In genomic region chr13:31234729-31235128, GRCh38 we compare ENCODE assay signal across 11 cellular contexts. TPM values are rescaled to one million over a fixed set of nuclear protein-coding genes. Genes with fewer than 3 reads are reported as not detected.
DNase-seq lines count a peak whose midpoint lies in the region; ATAC-seq and TF ChIP-seq lines count a peak whose summit lies in the region.
"Had no signal": no experiment of that assay in that cellular context is flagged by ENCODE, and none has a peak within 500 bp of the region (broad histone marks: within the 10 kb centered on the region; RNA-seq: fewer than 3 reads in every experiment).

No MANE protein-coding gene starts in this region.

- H3K9me2 ChIP-seq in PC-9 (ENCODE audit: insufficient read depth): no peaks in the 10 kb centered on the region

- no peak overlapping the region for H3K27ac Mint-ChIP-seq in stimulated activated memory B cell treated with anti-CD40 and anti-IgM and Interleukin-4, amounts not matched to agents 10 μg/mL and 1 μg/mL and 100 μg/mL, for 72 hours
- H3K27ac Mint-ChIP-seq: stimulated activated naive CD8-positive, alpha-beta T cell treated with anti-CD3 and anti-CD28 coated beads, Interleukin-15, Interleukin-2, amounts not matched to agents 100 ng/mL and 50 ng/mL, for 24 hours had no signal

- no peak overlapping the region for H2AFZ ChIP-seq in PC-9

- BruUV-seq in PC-9 (replicated peaks; lab: Mats Ljungman, UMichigan): no TSS peak

- no peak overlapping the region for H3K4me3 Mint-ChIP-seq in stimulated activated memory B cell treated with anti-CD40 and anti-IgM and Interleukin-4, amounts not matched to agents 10 μg/mL and 1 μg/mL and 100 μg/mL, for 72 hours
- H3K4me3 Mint-ChIP-seq: stimulated activated naive CD8-positive, alpha-beta T cell treated with anti-CD3 and anti-CD28 coated beads, Interleukin-15, Interleukin-2, amounts not matched to agents 100 ng/mL and 50 ng/mL, for 24 hours had no signal

- TF ChIP-seq CTCF in PC-9 (conservative IDR thresholded peaks at IDR 0.05) (peak; percentile 44), fibroblast of the aortic adventitia (IDR thresholded peaks at IDR 0.05; ENCODE audit: insufficient read depth, low read length) (peak; percentile 39), coronary artery (IDR thresholded peaks at IDR 0.05) (no peak)

- H3K79me2 ChIP-seq in PC-9 (ENCODE audit: low read depth): no peaks in the 10 kb centered on the region

- DNase-seq in DMS 273 (lab: John Stamatoyannopoulos, UW; ENCODE audit: unreplicated experiment): peak; percentile 5
- DNase-seq in DMS 273 treated with DMSO at 0.1 percent for 48 hours (lab: John Stamatoyannopoulos, UW): no peak
- no peak for DNase-seq in PC-9
- no peak for DNase-seq in fibroblast of the aortic adventitia (ENCODE audit: low read depth)
- no peak for DNase-seq in SKM-1 treated with dmso at 0.1 percent for 144 hours (lab: John Stamatoyannopoulos, UW; ENCODE audit: unreplicated experiment)
- no peak for DNase-seq in coronary artery (ENCODE audit: low spot score)
- DNase-seq in activated CD4-positive, alpha-beta T cell treated with anti-CD3 and anti-CD28 coated beads, Interleukin-2, amount 50 U/mL, for 1 hour: no peak
- DNase-seq: 8988T had no signal

- POLR2A ChIA-PET in PC-9 (lab: Charles Lee; ENCODE audit: unreplicated experiment): no interaction called here

- intact Hi-C loops in PC-9 (cut with micrococcal nuclease; ENCODE audit: unreplicated experiment): loop anchor here (5.0 kb wide), 1 partner anchor 508 kb away; no protein-coding TSS in a partner anchor

- H3K9me3 Mint-ChIP-seq in stimulated activated memory B cell treated with anti-CD40 and anti-IgM and Interleukin-4, amounts not matched to agents 10 μg/mL and 1 μg/mL and 100 μg/mL, for 72 hours: no peaks in the 10 kb centered on the region
- H3K9me3 Mint-ChIP-seq: stimulated activated naive CD8-positive, alpha-beta T cell treated with anti-CD3 and anti-CD28 coated beads, Interleukin-15, Interleukin-2, amounts not matched to agents 100 ng/mL and 50 ng/mL, for 24 hours had no signal

- H4K20me1 ChIP-seq in PC-9 (ENCODE audit: insufficient read depth): no peaks in the 10 kb centered on the region

- H3K4me3 ChIP-seq in PC-9: no peak overlapping the region
- H3K4me3 ChIP-seq in fibroblast of the aortic adventitia (ENCODE audit: low read depth, low read length): no peak overlapping the region
- H3K4me3 ChIP-seq in coronary artery: no peak overlapping the region

- H3F3A ChIP-seq in PC-9 (ENCODE audit: insufficient read depth, low read depth): no peaks in the 10 kb centered on the region

- no peaks in the 10 kb centered on the region for H3K36me3 ChIP-seq in PC-9 (ENCODE audit: low read depth)

- no peak overlapping the region for H3K27ac ChIP-seq in PC-9
- H3K27ac ChIP-seq in coronary artery: no peak overlapping the region
- H3K27ac ChIP-seq: KMS-11 had no signal

- no peaks in the 10 kb centered on the region for H3K36me3 Mint-ChIP-seq in stimulated activated memory B cell treated with anti-CD40 and anti-IgM and Interleukin-4, amounts not matched to agents 10 μg/mL and 1 μg/mL and 100 μg/mL, for 72 hours

- H3K4me1 Mint-ChIP-seq in stimulated activated memory B cell treated with anti-CD40 and anti-IgM and Interleukin-4, amounts not matched to agents 10 μg/mL and 1 μg/mL and 100 μg/mL, for 72 hours: no peaks in the 10 kb centered on the region

- no peaks in the 10 kb centered on the region for H3K27me3 Mint-ChIP-seq in stimulated activated memory B cell treated with anti-CD40 and anti-IgM and Interleukin-4, amounts not matched to agents 10 μg/mL and 1 μg/mL and 100 μg/mL, for 72 hours
- H3K27me3 Mint-ChIP-seq: stimulated activated naive CD8-positive, alpha-beta T cell treated with anti-CD3 and anti-CD28 coated beads, Interleukin-15, Interleukin-2, amounts not matched to agents 100 ng/mL and 50 ng/mL, for 24 hours had no signal

- H3K27me3 ChIP-seq in PC-9 (ENCODE audit: insufficient read depth, low read depth): no peaks in the 10 kb centered on the region

- CTCF ChIA-PET in PC-9 (lab: Charles Lee): no interaction called here

- H3K9me3 ChIP-seq in PC-9 (ENCODE audit: insufficient read depth, low read depth): no peaks in the 10 kb centered on the region

- no peak overlapping the region for H3K4me2 ChIP-seq in PC-9
- H3K4me2 ChIP-seq: KMS-11 had no signal

- ATAC-seq in stimulated activated memory B cell treated with anti-CD40 and anti-IgM and Interleukin-4, amounts not matched to agents 10 μg/mL and 1 μg/mL and 100 μg/mL, for 72 hours: peak; percentile 39

- H3K4me1 ChIP-seq in PC-9 (replicated peaks; ENCODE audit: insufficient read depth): no peaks in the 10 kb centered on the region

RNA-seq across cellular contexts. Expression of gene B3GLCT, which starts 35.0 kb away (rescaled TPM):
- 3.5 and 5.4 TPM in 2 replicates for total RNA-seq in PC-9 (2021)
- 6.8 and 11.6 TPM in 2 replicates for total RNA-seq in fibroblast of the aortic adventitia (ENCODE audit: low replicate concordance)
